Comparison of ENCODE assay signal across 11 cellular contexts in the genomic region with DNA sequence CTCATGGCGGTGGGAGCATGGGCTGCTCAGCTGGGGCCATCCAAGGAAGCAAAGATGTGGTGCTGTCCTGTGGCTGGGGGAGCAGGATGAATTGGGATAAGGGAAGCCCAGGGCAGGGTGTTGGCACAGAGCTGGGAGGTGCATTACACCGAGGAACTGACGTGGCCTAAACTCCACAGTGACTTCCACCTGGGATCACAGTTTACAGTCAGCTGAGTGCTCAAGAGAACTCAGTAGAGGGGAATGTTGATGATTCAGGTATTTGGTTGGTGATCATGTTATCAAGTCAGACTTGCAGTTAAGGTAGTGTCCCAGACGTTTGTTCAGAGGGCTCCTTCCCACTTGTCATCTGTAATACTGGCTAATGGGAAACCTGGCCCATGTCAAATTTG.
DNase-seq lines count a peak whose midpoint lies in the region; ATAC-seq and TF ChIP-seq lines count a peak whose summit lies in the region.
"Had no signal": no experiment of that assay in that cellular context is flagged by ENCODE, and none has a peak within 500 bp of the region (broad histone marks: within the 10 kb centered on the region; RNA-seq: fewer than 3 reads in every experiment).

No MANE protein-coding gene starts in this region.

- no peaks in the 10 kb centered on the region for H4K20me1 ChIP-seq in MM.1S (ENCODE audit: insufficient read depth, low read length)

- no peaks in the 10 kb centered on the region for H3K9me3 ChIP-seq in MM.1S (replicated peaks; ENCODE audit: insufficient read depth, low read length)

- no peaks in the 10 kb centered on the region for H3K27me3 Mint-ChIP-seq in stimulated activated naive CD8-positive, alpha-beta T cell treated with anti-CD3 and anti-CD28 coated beads, Interleukin-15, Interleukin-2, amounts not matched to agents 100 ng/mL and 50 ng/mL, for 24 hours
- no peaks in the 10 kb centered on the region for H3K27me3 Mint-ChIP-seq in stimulated activated naive CD8-positive, alpha-beta T cell treated with anti-CD3 and anti-CD28 coated beads, Interleukin-15, amount 100 ng/mL, for 72 hours
- no peaks in the 10 kb centered on the region for H3K27me3 Mint-ChIP-seq in memory B cell

- no peak for DNase-seq in stimulated activated naive CD8-positive, alpha-beta T cell treated with anti-CD3 and anti-CD28 coated beads, Interleukin-15, amount 100 ng/mL, for 72 hours
- peak; percentile 13 for DNase-seq in choroid plexus epithelial cell (ENCODE audit: low read depth)
- no peak for DNase-seq in memory B cell (ENCODE audit: low spot score in 2 of 2)
- DNase-seq in MM.1S = no peak
- DNase-seq in pons (ENCODE audit: low spot score) = no peak
- DNase-seq: amniotic stem cell, mesendoderm, NCI-H2081 treated with DMSO at 0.1 percent for 48 hours had no signal

- no peak overlapping the region for H3K4me2 ChIP-seq in MM.1S (ENCODE audit: low read depth, low read length)

- peaks cover 90% of the 10 kb centered on the region for H3K4me1 Mint-ChIP-seq in stimulated activated naive CD8-positive, alpha-beta T cell treated with anti-CD3 and anti-CD28 coated beads, Interleukin-15, Interleukin-2, amounts not matched to agents 100 ng/mL and 50 ng/mL, for 24 hours (ENCODE audit: low read depth)
- H3K4me1 Mint-ChIP-seq in stimulated activated naive CD8-positive, alpha-beta T cell treated with anti-CD3 and anti-CD28 coated beads, Interleukin-15, amount 100 ng/mL, for 72 hours = peaks cover 97% of the 10 kb centered on the region
- peaks cover 30% of the 10 kb centered on the region for H3K4me1 Mint-ChIP-seq in memory B cell

- peak overlapping the region; percentile 75 for H3K27ac Mint-ChIP-seq in stimulated activated naive CD8-positive, alpha-beta T cell treated with anti-CD3 and anti-CD28 coated beads, Interleukin-15, Interleukin-2, amounts not matched to agents 100 ng/mL and 50 ng/mL, for 24 hours
- H3K27ac Mint-ChIP-seq in stimulated activated naive CD8-positive, alpha-beta T cell treated with anti-CD3 and anti-CD28 coated beads, Interleukin-15, amount 100 ng/mL, for 72 hours = peak overlapping the region in 1 of 2 donors; percentile 12
- H3K27ac Mint-ChIP-seq in memory B cell = peak overlapping the region; percentile 31

- TF ChIP-seq CTCF in choroid plexus epithelial cell (conservative IDR thresholded peaks at IDR 0.05; ENCODE audit: low read depth, low read length) = no peak
- TF ChIP-seq CTCF in MM.1S (IDR thresholded peaks at IDR 0.05; ENCODE audit: low read length) = no peak

- H3K36me3 Mint-ChIP-seq in stimulated activated naive CD8-positive, alpha-beta T cell treated with anti-CD3 and anti-CD28 coated beads, Interleukin-15, Interleukin-2, amounts not matched to agents 100 ng/mL and 50 ng/mL, for 24 hours (ENCODE audit: low read depth) = peaks cover 35% of the 10 kb centered on the region
- peaks cover 10% of the 10 kb centered on the region for H3K36me3 Mint-ChIP-seq in memory B cell

- H3K4me3 Mint-ChIP-seq in stimulated activated naive CD8-positive, alpha-beta T cell treated with anti-CD3 and anti-CD28 coated beads, Interleukin-15, Interleukin-2, amounts not matched to agents 100 ng/mL and 50 ng/mL, for 24 hours = no peak overlapping the region
- peak overlapping the region in 1 of 2 donors; percentile 54 for H3K4me3 Mint-ChIP-seq in stimulated activated naive CD8-positive, alpha-beta T cell treated with anti-CD3 and anti-CD28 coated beads, Interleukin-15, amount 100 ng/mL, for 72 hours
- H3K4me3 Mint-ChIP-seq in memory B cell = no peak overlapping the region

- ATAC-seq in stimulated activated naive CD8-positive, alpha-beta T cell treated with anti-CD3 and anti-CD28 coated beads, Interleukin-15, amount 100 ng/mL, for 72 hours = no peak
- no peak for ATAC-seq in memory B cell (ENCODE audit: low read depth)
- ATAC-seq in GM21526 (IDR thresholded peaks at IDR 0.05; ENCODE audit: low FRiP score, unreplicated experiment) = no peak
- ATAC-seq in GM21367 (IDR thresholded peaks at IDR 0.05; ENCODE audit: unreplicated experiment) = no peak

- H3K4me3 ChIP-seq in choroid plexus epithelial cell (ENCODE audit: low read depth, low read length) = no peak overlapping the region
- H3K4me3 ChIP-seq in MM.1S (ENCODE audit: low read length) = no peak overlapping the region

- no peak overlapping the region for H3K9ac ChIP-seq in MM.1S (ENCODE audit: low read length)

- H3F3A ChIP-seq in MM.1S (ENCODE audit: insufficient read depth, low read length) = no peaks in the 10 kb centered on the region

- H3K4me1 ChIP-seq in MM.1S (ENCODE audit: low read length) = no peaks in the 10 kb centered on the region

- H2AFZ ChIP-seq in MM.1S (ENCODE audit: low read length) = no peak overlapping the region

- no peaks in the 10 kb centered on the region for H3K9me3 Mint-ChIP-seq in stimulated activated naive CD8-positive, alpha-beta T cell treated with anti-CD3 and anti-CD28 coated beads, Interleukin-15, Interleukin-2, amounts not matched to agents 100 ng/mL and 50 ng/mL, for 24 hours
- no peaks in the 10 kb centered on the region for H3K9me3 Mint-ChIP-seq in stimulated activated naive CD8-positive, alpha-beta T cell treated with anti-CD3 and anti-CD28 coated beads, Interleukin-15, amount 100 ng/mL, for 72 hours
- H3K9me3 Mint-ChIP-seq in memory B cell = no peaks in the 10 kb centered on the region

- H3K27me3 ChIP-seq in MM.1S (replicated peaks; ENCODE audit: insufficient read depth, low read length) = no peaks in the 10 kb centered on the region

- H3K9me2 ChIP-seq in MM.1S (replicated peaks; ENCODE audit: insufficient read depth, low read length) = no peaks in the 10 kb centered on the region

- no peak overlapping the region for H3K27ac ChIP-seq in MM.1S (ENCODE audit: low read length)

- H3K36me3 ChIP-seq in MM.1S (replicated peaks; ENCODE audit: insufficient read depth, low read length) = no peaks in the 10 kb centered on the region

- H3K79me2 ChIP-seq in MM.1S (ENCODE audit: low read length) = peaks cover 85% of the 10 kb centered on the region
